Comparison of ENCODE assay signal across 8 cellular contexts in genomic region chr13:76991432-76991795, GRCh38. TPM values are rescaled to one million over a fixed set of nuclear protein-coding genes. Genes with fewer than 3 reads are reported as not detected.
A peak's percentile ranks its signal among the peaks of the same experiment; 100 is the strongest.
DNase-seq lines count a peak whose midpoint lies in the region; ATAC-seq and TF ChIP-seq lines count a peak whose summit lies in the region.

No MANE protein-coding gene starts in this region.

- in situ Hi-C loops in GM13977 (cut with MboI; ENCODE audit: low pct_unique_long_range_greater_than_20kb, low sequenced_read_pairs, unreplicated experiment), result no loop called here
- in situ Hi-C loops in Panc1 (cut with HindIII; ENCODE audit: low pct_unique_long_range_greater_than_20kb, low sequenced_read_pairs), result no loop called here

- DNase-seq in GM13977 (ENCODE audit: low spot score) (peak; percentile 63), Panc1 (ENCODE audit: low read depth, low spot score) (no peak), NCI-H226 (no peak), SK-N-DZ (ENCODE audit: low spot score) (no peak)
- DNase-seq in activated naive CD8-positive, alpha-beta T cell treated with anti-CD3 and anti-CD28 coated beads for 36 hours, result peak; percentile 76
- DNase-seq in stimulated activated CD4-positive, alpha-beta T cell treated with anti-CD3 and anti-CD28 coated beads, Interleukin-4, amount 100 ng/mL, for 24 hours, result peak; percentile 76

- H3K9me3 ChIP-seq in Panc1 (ENCODE audit: control insufficient read depth, insufficient read depth, low read depth, low read length) (no peaks in the 10 kb centered on the region), iPS-20b (ENCODE audit: insufficient read depth, low read depth, low read length) (no peaks in the 10 kb centered on the region)

- H3K4me1 ChIP-seq in Panc1 (ENCODE audit: control insufficient read depth, insufficient read depth, low read length) (peaks cover 3% of the 10 kb centered on the region; the same call in 1 of the 2 replicates), iPS-20b (ENCODE audit: insufficient read depth, low read length) (peaks cover 6% of the 10 kb centered on the region; the same call in 1 of the 2 replicates)

- POLR2A ChIA-PET in Panc1 (lab: Charles Lee), result no interaction called here

- peaks cover 20% of the 10 kb centered on the region for H3K36me3 Mint-ChIP-seq in activated naive CD8-positive, alpha-beta T cell treated with anti-CD3 and anti-CD28 coated beads for 36 hours

- no TSS peak for BruUV-seq in Panc1 (replicated peaks; lab: Mats Ljungman, UMichigan)

- peak overlapping the region; percentile 85 for H3K27ac ChIP-seq in Panc1 (ENCODE audit: low read length)
- H3K27ac ChIP-seq in iPS-20b (ENCODE audit: low read length), result no peak overlapping the region

- intact Hi-C loops in Panc1 (cut with micrococcal nuclease; ENCODE audit: unreplicated experiment), result no loop called here

- no peaks in the 10 kb centered on the region for H3K9me3 Mint-ChIP-seq in activated naive CD8-positive, alpha-beta T cell treated with anti-CD3 and anti-CD28 coated beads for 36 hours

- H3K4me3 ChIP-seq in Panc1 (ENCODE audit: low read depth in 2 of 2, low read length in 2 of 2) (peak overlapping the region; percentile 72 to 84), iPS-20b (ENCODE audit: low read length) (peak overlapping the region; percentile 97)

- peak overlapping the region; percentile 92; the same call in 1 of the 2 replicates for H3K9ac ChIP-seq in iPS-20b (ENCODE audit: low read depth, low read length)

- H3K4me1 Mint-ChIP-seq in activated naive CD8-positive, alpha-beta T cell treated with anti-CD3 and anti-CD28 coated beads for 36 hours, result peaks cover 43% of the 10 kb centered on the region

- H3K27me3 Mint-ChIP-seq in activated naive CD8-positive, alpha-beta T cell treated with anti-CD3 and anti-CD28 coated beads for 36 hours, result peaks cover 9% of the 10 kb centered on the region

- H3K4me3 Mint-ChIP-seq in activated naive CD8-positive, alpha-beta T cell treated with anti-CD3 and anti-CD28 coated beads for 36 hours, result peak overlapping the region; percentile 96

- H3K27me3 ChIP-seq in Panc1 (ENCODE audit: control insufficient read depth, insufficient read depth, low read length), result no peaks in the 10 kb centered on the region
- peaks cover 6% of the 10 kb centered on the region; the same call in 1 of the 2 replicates for H3K27me3 ChIP-seq in iPS-20b (ENCODE audit: insufficient read depth, low read length)

- CTCF ChIA-PET in Panc1 (lab: Charles Lee), result no interaction called here

- peak; percentile 84 for ATAC-seq in HG02610 (IDR thresholded peaks at IDR 0.05; ENCODE audit: unreplicated experiment)
- peak; percentile 12; the same call in 1 of the 2 replicates for ATAC-seq in Panc1

- peak overlapping the region; percentile 99 for H3K27ac Mint-ChIP-seq in activated naive CD8-positive, alpha-beta T cell treated with anti-CD3 and anti-CD28 coated beads for 36 hours

- TF ChIP-seq CTCF in GM13977 (IDR thresholded peaks at IDR 0.05; ENCODE audit: extremely low read depth, insufficient read depth, missing control alignments) (no peak), Panc1 (IDR thresholded peaks at IDR 0.05) (no peak)

- no peaks in the 10 kb centered on the region; the same call in 1 of the 2 replicates for H3K36me3 ChIP-seq in Panc1 (ENCODE audit: control insufficient read depth, insufficient read depth, low read length)
- peaks cover 10% of the 10 kb centered on the region for H3K36me3 ChIP-seq in iPS-20b (ENCODE audit: insufficient read depth, low read depth, low read length)

RNA-seq across cellular contexts. Expression of gene CLN5, which starts 0.5 kb away (rescaled TPM):
- 21.4 TPM for total RNA-seq in Panc1 (2021; ENCODE audit: unreplicated experiment)
- polyA plus RNA-seq in Panc1 (2012; ENCODE audit: insufficient read length), result 14.2 TPM
- 10 to 100 TPM; 10.5 to 12.7 TPM for total RNA-seq in activated naive CD8-positive, alpha-beta T cell treated with anti-CD3 and anti-CD28 coated beads for 36 hours
- 15.8 and 18.0 TPM in 2 replicates for polyA plus RNA-seq in SK-N-DZ (2014; cell fraction: cytosol; rRNA removed)
- polyA plus RNA-seq in SK-N-DZ (2014; cell fraction: nucleus; rRNA removed), result 24.0 and 33.5 TPM in 2 replicates

RNA-seq across cellular contexts. Expression of gene FBXL3, which starts 35.5 kb away (rescaled TPM):
- 18.5 TPM for total RNA-seq in Panc1 (2021; ENCODE audit: unreplicated experiment)
- 8.8 TPM for polyA plus RNA-seq in Panc1 (2012; ENCODE audit: insufficient read length)
- 10 to 100 TPM; 33.6 to 35.4 TPM for total RNA-seq in activated naive CD8-positive, alpha-beta T cell treated with anti-CD3 and anti-CD28 coated beads for 36 hours
- 11.4 and 13.5 TPM in 2 replicates for polyA plus RNA-seq in SK-N-DZ (2014; cell fraction: cytosol; rRNA removed)
- polyA plus RNA-seq in SK-N-DZ (2014; cell fraction: nucleus; rRNA removed), result 11.0 and 11.3 TPM in 2 replicates

RNA-seq across cellular contexts. Expression of gene ACOD1, which starts 43.1 kb away (rescaled TPM):
- total RNA-seq in Panc1 (2021; ENCODE audit: unreplicated experiment), result not detected
- polyA plus RNA-seq in Panc1 (2012; ENCODE audit: insufficient read length), result not detected
- total RNA-seq in activated naive CD8-positive, alpha-beta T cell treated with anti-CD3 and anti-CD28 coated beads for 36 hours, result not detected
- not detected in 2 replicates for polyA plus RNA-seq in SK-N-DZ (2014; cell fraction: cytosol; rRNA removed)
- not detected in 2 replicates for polyA plus RNA-seq in SK-N-DZ (2014; cell fraction: nucleus; rRNA removed)

Comparison
In these comparisons a context has a peak if more than half of its experiments do, and no peak if none do; other contexts are left out.
1. DNase-seq: peak in GM13977 (single experiment), activated naive CD8-positive, alpha-beta T cell treated with anti-CD3 and anti-CD28 coated beads for 36 hours (single experiment) and stimulated activated CD4-positive, alpha-beta T cell treated with anti-CD3 and anti-CD28 coated beads, Interleukin-4, amount 100 ng/mL, for 24 hours (single experiment); none in Panc1 (single experiment), NCI-H226 (single experiment) and SK-N-DZ (single experiment).